In genomic region chr19:7224205-7224833, GRCh38 we compare ENCODE assay signal across 11 cellular contexts.
DNase-seq lines count a peak whose midpoint lies in the region; ATAC-seq, FAIRE-seq and TF ChIP-seq lines count a peak whose summit lies in the region.
"Had no signal": no experiment of that assay in that cellular context is flagged by ENCODE, and none has a peak within 500 bp of the region (broad histone marks: within the 10 kb centered on the region; RNA-seq: fewer than 3 reads in every experiment).

No MANE protein-coding gene starts in this region.

- CTCF ChIA-PET in Caco-2 (lab: Charles Lee), result no interaction called here

- H3K27ac ChIP-seq in layer of hippocampus (ENCODE audit: low read depth, low read length) (peak overlapping the region; percentile 62), gastrocnemius medialis (peak overlapping the region; percentile 4 to 43 (median 26))
- H3K27ac ChIP-seq: PC-9 had no signal

- H3K27me3 ChIP-seq in layer of hippocampus (ENCODE audit: control insufficient read depth, insufficient read depth, low read length) (no peaks in the 10 kb centered on the region), gastrocnemius medialis (no peaks in the 10 kb centered on the region), Caco-2 (replicated peaks; ENCODE audit: control insufficient read depth, insufficient read depth, low read length) (no peaks in the 10 kb centered on the region)

- peak overlapping the region in 2 of 4 donors; percentile 10 to 12 for H3K4me3 ChIP-seq in gastrocnemius medialis
- H3K4me3 ChIP-seq in Caco-2 (ENCODE audit: low read depth, low read length), result no peak overlapping the region
- H3K4me3 ChIP-seq: PC-9 had no signal

- TF ChIP-seq POLR2A in gastrocnemius medialis (IDR thresholded peaks at IDR 0.05), result no peak
- TF ChIP-seq POLR2A in GM12891 (IDR thresholded peaks at IDR 0.05; ENCODE audit: low read depth, low read length), result no peak

- H3K4me1 Mint-ChIP-seq in brain (peaks cover 30% of the 10 kb centered on the region), Caco-2 (ENCODE audit: low read depth, unreplicated experiment) (peaks cover 5% of the 10 kb centered on the region)
- H3K4me1 Mint-ChIP-seq in activated naive CD8-positive, alpha-beta T cell treated with anti-CD3 and anti-CD28 coated beads for 36 hours, result peaks cover 7% of the 10 kb centered on the region
- H3K4me1 Mint-ChIP-seq: IgD-negative memory B cell had no signal

- FAIRE-seq in GM12891 (lab: Jason Lieb, UNC), result no peak

- intact Hi-C loops in gastrocnemius medialis (cut with DNase I; ENCODE audit: low total_unique reads), result no loop called here
- intact Hi-C loops in Caco-2 (cut with micrococcal nuclease; ENCODE audit: unreplicated experiment), result no loop called here

- DNase-seq in GM03348 (ENCODE audit: low spot score) (peak; percentile 49), gastrocnemius medialis (peak; percentile 29 to 44), Caco-2 (no peak), GM12891 (ENCODE audit: insufficient read length, low spot score) (no peak)
- no peak for DNase-seq in activated naive CD8-positive, alpha-beta T cell treated with anti-CD3 and anti-CD28 coated beads for 36 hours
- no peak for DNase-seq in activated CD4-positive, CD25-positive, alpha-beta regulatory T cell (lab: John Stamatoyannopoulos, UW)
- DNase-seq: activated CD4-positive, alpha-beta T cell treated with anti-CD3 and anti-CD28 coated beads for 1 hour; PC-9 had no signal

- BruUV-seq in Caco-2 (replicated peaks; lab: Mats Ljungman, UMichigan), result no TSS peak

- peak; percentile 56 to 61 for ATAC-seq in gastrocnemius medialis

- H3K4me3 Mint-ChIP-seq in brain, result peak overlapping the region in 2 of 5 experiments; percentile 39 to 61
- H3K4me3 Mint-ChIP-seq in activated naive CD8-positive, alpha-beta T cell treated with anti-CD3 and anti-CD28 coated beads for 36 hours, result no peak overlapping the region
- no peak overlapping the region for H3K4me3 Mint-ChIP-seq in Caco-2 (ENCODE audit: unreplicated experiment)
- H3K4me3 Mint-ChIP-seq: IgD-negative memory B cell had no signal

- H3K36me3 Mint-ChIP-seq in brain (peaks cover 10% of the 10 kb centered on the region), Caco-2 (ENCODE audit: insufficient read depth, unreplicated experiment) (no peaks in the 10 kb centered on the region)
- H3K36me3 Mint-ChIP-seq in activated naive CD8-positive, alpha-beta T cell treated with anti-CD3 and anti-CD28 coated beads for 36 hours, result no peaks in the 10 kb centered on the region
- H3K36me3 Mint-ChIP-seq: IgD-negative memory B cell had no signal

- H3K27ac Mint-ChIP-seq in brain, result peak overlapping the region in 4 of 5 experiments; percentile 24 to 90 (median 65)
- no peak overlapping the region for H3K27ac Mint-ChIP-seq in activated naive CD8-positive, alpha-beta T cell treated with anti-CD3 and anti-CD28 coated beads for 36 hours
- no peak overlapping the region for H3K27ac Mint-ChIP-seq in Caco-2 (ENCODE audit: unreplicated experiment)

- H3K27me3 Mint-ChIP-seq in brain (no peaks in the 10 kb centered on the region), Caco-2 (ENCODE audit: insufficient read depth, unreplicated experiment) (no peaks in the 10 kb centered on the region)
- peaks cover 12% of the 10 kb centered on the region for H3K27me3 Mint-ChIP-seq in activated naive CD8-positive, alpha-beta T cell treated with anti-CD3 and anti-CD28 coated beads for 36 hours
- H3K27me3 Mint-ChIP-seq: IgD-negative memory B cell had no signal

- H3K36me3 ChIP-seq in gastrocnemius medialis, result no peaks in the 10 kb centered on the region
- H3K36me3 ChIP-seq in Caco-2 (ENCODE audit: control insufficient read depth, insufficient read depth, low read length), result no peaks in the 10 kb centered on the region

- in situ Hi-C loops in gastrocnemius medialis (cut with MboI; ENCODE audit: low sequenced_read_pairs in 4 of 4), result no loop called here

- peaks cover 17 to 47% of the 10 kb centered on the region in 2 donors for H3K4me1 ChIP-seq in gastrocnemius medialis
- H3K4me1 ChIP-seq in Caco-2, result no peaks in the 10 kb centered on the region

- no peak for TF ChIP-seq CTCF in brain (conservative IDR thresholded peaks at IDR 0.05)
- TF ChIP-seq CTCF in gastrocnemius medialis (IDR thresholded peaks at IDR 0.05 in 4 of 5, conservative IDR thresholded peaks at IDR 0.05 in 1 of 5), result no peak
- no peak for TF ChIP-seq CTCF in Caco-2 (IDR thresholded peaks at IDR 0.05; ENCODE audit: insufficient read depth in 1 of 2, low read depth in 1 of 2, low read length in 1 of 2, severe bottlenecking in 1 of 2, unreplicated experiment in 1 of 2)

- no peaks in the 10 kb centered on the region for H3K9me3 ChIP-seq in gastrocnemius medialis
- H3K9me3 ChIP-seq in Caco-2, result no peaks in the 10 kb centered on the region

- H3K9me3 Mint-ChIP-seq in brain (peaks cover 0 to 3% (median 0%) of the 10 kb centered on the region in 5 experiments), Caco-2 (ENCODE audit: unreplicated experiment) (no peaks in the 10 kb centered on the region)
- no peaks in the 10 kb centered on the region for H3K9me3 Mint-ChIP-seq in activated naive CD8-positive, alpha-beta T cell treated with anti-CD3 and anti-CD28 coated beads for 36 hours

- POLR2A ChIA-PET in Caco-2 (lab: Charles Lee), result no interaction called here

TF ChIP-seq in GM12891, 5 proteins besides CTCF, POLR2A, EP300 and RAD21:
- TF ChIP-seq SPI1 (IDR thresholded peaks at IDR 0.05; ENCODE audit: low read depth, low read length) (no peak), PAX5 (IDR thresholded peaks at IDR 0.05; ENCODE audit: insufficient read depth, low read length, severe bottlenecking) (no peak), POLR2AphosphoS5 (IDR thresholded peaks at IDR 0.05; ENCODE audit: low read depth, low read length) (no peak), TAF1 (IDR thresholded peaks at IDR 0.05; ENCODE audit: low read depth, low read length) (no peak), POU2F2 (IDR thresholded peaks at IDR 0.05; ENCODE audit: low read depth, low read length) (no peak)

Comparison
In these comparisons a context has a peak if more than half of its experiments do, and no peak if none do; other contexts are left out.
1. DNase-seq: peak in GM03348 (single experiment) and gastrocnemius medialis (2 of 2); none in activated naive CD8-positive, alpha-beta T cell treated with anti-CD3 and anti-CD28 coated beads for 36 hours (single experiment), activated CD4-positive, CD25-positive, alpha-beta regulatory T cell (0 of 4), Caco-2 (0 of 2) and GM12891 (single experiment).
2. H3K27ac Mint-ChIP-seq: peak in brain (4 of 5); none in activated naive CD8-positive, alpha-beta T cell treated with anti-CD3 and anti-CD28 coated beads for 36 hours (single experiment) and Caco-2 (single experiment).